Comparison of ENCODE assay signal across 13 cellular contexts in genomic region chr3:188323067-188323842, GRCh38.
DNase-seq lines count a peak whose midpoint lies in the region; ATAC-seq lines count a peak whose summit lies in the region.
"Had no signal": no experiment of that assay in that cellular context is flagged by ENCODE, and none has a peak within 500 bp of the region (broad histone marks: within the 10 kb centered on the region; RNA-seq: fewer than 3 reads in every experiment).

No MANE protein-coding gene starts in this region.

- H3K27me3 Mint-ChIP-seq in activated T-helper 1 cell treated with anti-CD3 and anti-CD28 coated beads, Interleukin-12 subunit alpha, Interleukin-12 subunit beta, Interleukin-2, Interleukin-4 antibody, amounts not matched to agents 30 ng/mL and 10 ng/mL and 1 ng/mL, durations not matched to agents 14 hours and 24 hours and 36 hours (ENCODE audit: insufficient read depth): peaks cover 1% of the 10 kb centered on the region
- no peaks in the 10 kb centered on the region for H3K27me3 Mint-ChIP-seq in stimulated activated naive CD8-positive, alpha-beta T cell treated with anti-CD3 and anti-CD28 coated beads, Interleukin-15, Interleukin-2, amounts not matched to agents 100 ng/mL and 50 ng/mL, for 24 hours

- intact Hi-C loops in activated T-helper 1 cell treated with anti-CD3 and anti-CD28 coated beads, Interleukin-12 subunit alpha, Interleukin-12 subunit beta, Interleukin-2, Interleukin-4 antibody, amounts not matched to agents 30 ng/mL and 10 ng/mL and 1 ng/mL, durations not matched to agents 14 hours and 24 hours and 36 hours (cut with micrococcal nuclease): loop anchor here (1.0 to 5.0 kb wide), 17 partner anchors 8 to 629 kb away; partner anchors contain the start of gene LPP

- H3K36me3 Mint-ChIP-seq in activated T-helper 1 cell treated with anti-CD3 and anti-CD28 coated beads, Interleukin-12 subunit alpha, Interleukin-12 subunit beta, Interleukin-2, Interleukin-4 antibody, amounts not matched to agents 30 ng/mL and 10 ng/mL and 1 ng/mL, durations not matched to agents 14 hours and 24 hours and 36 hours (ENCODE audit: low read depth): peaks cover 16% of the 10 kb centered on the region
- H3K36me3 Mint-ChIP-seq in stimulated activated naive CD8-positive, alpha-beta T cell treated with anti-CD3 and anti-CD28 coated beads, Interleukin-15, Interleukin-2, amounts not matched to agents 100 ng/mL and 50 ng/mL, for 24 hours (ENCODE audit: low read depth): peaks cover 25% of the 10 kb centered on the region

- peak overlapping the region; percentile 62 for H3K4me3 Mint-ChIP-seq in activated T-helper 1 cell treated with anti-CD3 and anti-CD28 coated beads, Interleukin-12 subunit alpha, Interleukin-12 subunit beta, Interleukin-2, Interleukin-4 antibody, amounts not matched to agents 30 ng/mL and 10 ng/mL and 1 ng/mL, durations not matched to agents 14 hours and 24 hours and 36 hours
- peak overlapping the region; percentile 67 for H3K4me3 Mint-ChIP-seq in stimulated activated naive CD8-positive, alpha-beta T cell treated with anti-CD3 and anti-CD28 coated beads, Interleukin-15, Interleukin-2, amounts not matched to agents 100 ng/mL and 50 ng/mL, for 24 hours

- H3K9me3 Mint-ChIP-seq in activated T-helper 1 cell treated with anti-CD3 and anti-CD28 coated beads, Interleukin-12 subunit alpha, Interleukin-12 subunit beta, Interleukin-2, Interleukin-4 antibody, amounts not matched to agents 30 ng/mL and 10 ng/mL and 1 ng/mL, durations not matched to agents 14 hours and 24 hours and 36 hours: peaks cover 4% of the 10 kb centered on the region
- H3K9me3 Mint-ChIP-seq in stimulated activated naive CD8-positive, alpha-beta T cell treated with anti-CD3 and anti-CD28 coated beads, Interleukin-15, Interleukin-2, amounts not matched to agents 100 ng/mL and 50 ng/mL, for 24 hours: peaks cover 9% of the 10 kb centered on the region

- H3K4me1 Mint-ChIP-seq in activated T-helper 1 cell treated with anti-CD3 and anti-CD28 coated beads, Interleukin-12 subunit alpha, Interleukin-12 subunit beta, Interleukin-2, Interleukin-4 antibody, amounts not matched to agents 30 ng/mL and 10 ng/mL and 1 ng/mL, durations not matched to agents 14 hours and 24 hours and 36 hours (ENCODE audit: low read depth): peaks cover 43% of the 10 kb centered on the region
- peaks cover 75% of the 10 kb centered on the region for H3K4me1 Mint-ChIP-seq in stimulated activated naive CD8-positive, alpha-beta T cell treated with anti-CD3 and anti-CD28 coated beads, Interleukin-15, Interleukin-2, amounts not matched to agents 100 ng/mL and 50 ng/mL, for 24 hours (ENCODE audit: low read depth)

- peak; percentile 67 for DNase-seq in activated effector memory CD4-positive, alpha-beta T cell treated with anti-CD3 and anti-CD28 coated beads, Interleukin-2, amount 50 U/mL, for 16 hours
- DNase-seq in activated effector memory CD4-positive, alpha-beta T cell treated with Interleukin-2 at 50 U/mL for 16 hours: no peak
- peak; percentile 60 for DNase-seq in activated T-helper 1 cell treated with anti-CD3 and anti-CD28 coated beads, Interleukin-12 subunit alpha, Interleukin-12 subunit beta, Interleukin-2, Interleukin-4 antibody, amounts not matched to agents 30 ng/mL and 10 ng/mL and 1 ng/mL, durations not matched to agents 14 hours and 24 hours and 36 hours (ENCODE audit: low spot score)
- DNase-seq in kidney tubule cell (ENCODE audit: low spot score) (peak; percentile 80), DMS153 treated with DMSO at 0.1 percent for 48 hours (lab: John Stamatoyannopoulos, UW; ENCODE audit: unreplicated experiment) (no peak), NCI-H526 (lab: John Stamatoyannopoulos, UW) (no peak)
- DNase-seq: DMS153, KBM-7, left lung, NCI-H2029, SK-N-SH had no signal

- H3K27ac Mint-ChIP-seq in activated T-helper 1 cell treated with anti-CD3 and anti-CD28 coated beads, Interleukin-12 subunit alpha, Interleukin-12 subunit beta, Interleukin-2, Interleukin-4 antibody, amounts not matched to agents 30 ng/mL and 10 ng/mL and 1 ng/mL, durations not matched to agents 14 hours and 24 hours and 36 hours: peak overlapping the region; percentile 91
- peak overlapping the region; percentile 97 for H3K27ac Mint-ChIP-seq in stimulated activated naive CD8-positive, alpha-beta T cell treated with anti-CD3 and anti-CD28 coated beads, Interleukin-15, Interleukin-2, amounts not matched to agents 100 ng/mL and 50 ng/mL, for 24 hours

- no peak for ATAC-seq in HG03095 (IDR thresholded peaks at IDR 0.05; ENCODE audit: unreplicated experiment)
- ATAC-seq: left lung had no signal

Comparison
In these comparisons a context has a peak if more than half of its experiments do, and no peak if none do; other contexts are left out.
1. DNase-seq: peak in activated effector memory CD4-positive, alpha-beta T cell treated with anti-CD3 and anti-CD28 coated beads, Interleukin-2, amount 50 U/mL, for 16 hours (single experiment), activated T-helper 1 cell treated with anti-CD3 and anti-CD28 coated beads, Interleukin-12 subunit alpha, Interleukin-12 subunit beta, Interleukin-2, Interleukin-4 antibody, amounts not matched to agents 30 ng/mL and 10 ng/mL and 1 ng/mL, durations not matched to agents 14 hours and 24 hours and 36 hours (single experiment) and kidney tubule cell (single experiment); none in activated effector memory CD4-positive, alpha-beta T cell treated with Interleukin-2 at 50 U/mL for 16 hours (single experiment), DMS153 treated with DMSO at 0.1 percent for 48 hours (single experiment) and NCI-H526 (0 of 2).